12 cellular contexts compared by ENCODE assay signal in genomic region chr15:40252141-40252437, GRCh38. TPM values are rescaled to one million over a fixed set of nuclear protein-coding genes. Genes with fewer than 3 reads are reported as not detected.
DNase-seq lines count a peak whose midpoint lies in the region; TF ChIP-seq lines count a peak whose summit lies in the region.
"Had no signal": no experiment of that assay in that cellular context is flagged by ENCODE, and none has a peak within 500 bp of the region (broad histone marks: within the 10 kb centered on the region; RNA-seq: fewer than 3 reads in every experiment).

No MANE protein-coding gene starts in this region.

- DNase-seq in NCI-H748 (lab: John Stamatoyannopoulos, UW; ENCODE audit: unreplicated experiment) (peak; percentile 72), NCI-H748 treated with DMSO at 0.1 percent for 48 hours (lab: John Stamatoyannopoulos, UW) (no peak), endodermal cell (no peak), mesenchymal stem cell (no peak), tibial nerve (ENCODE audit: low spot score in 2 of 2) (no peak), HuH-7.5 (ENCODE audit: low spot score) (no peak), Ammon's horn (ENCODE audit: low spot score) (no peak), SIG-M5 (lab: John Stamatoyannopoulos, UW) (no peak)
- DNase-seq: NCI-H82 had no signal

- H3K36me3 Mint-ChIP-seq in endodermal cell (ENCODE audit: low read depth), result no peaks in the 10 kb centered on the region

- H3K27me3 ChIP-seq in endodermal cell (ENCODE audit: control insufficient read depth, insufficient read depth, low read length, poor library complexity, severe bottlenecking) (peaks cover 67% of the 10 kb centered on the region), mesenchymal stem cell (ENCODE audit: control insufficient read depth in 1 of 2, insufficient read depth in 1 of 2, low read length in 2 of 2) (peaks cover 0 to 75% of the 10 kb centered on the region in 2 experiments), tibial nerve (peaks cover 0 to 34% of the 10 kb centered on the region in 2 donors)

- peaks cover 1% of the 10 kb centered on the region for H3K79me1 ChIP-seq in mesenchymal stem cell (replicated peaks; ENCODE audit: low read length, poor library complexity, severe bottlenecking)

- no peak overlapping the region for H2BK12ac ChIP-seq in mesenchymal stem cell (ENCODE audit: low read length in 2 of 2)

- H2AFZ ChIP-seq in mesenchymal stem cell (ENCODE audit: low read depth, low read length), result no peak overlapping the region

- peak overlapping the region; percentile 64 for H3K4me3 Mint-ChIP-seq in endodermal cell
- H3K4me3 Mint-ChIP-seq: activated T-cell treated with anti-CD3 and anti-CD28 coated beads, Interleukin-2, amount 50 U/mL, for 24 hours had no signal

- 64 to 72% methylated on average over 18 to 27 of the region's 27 CpGs for WGBS in endodermal cell (ENCODE audit: insufficient coverage in 1 of 2, insufficient read length in 1 of 2), 2 experiments
- WGBS in mesenchymal stem cell, result 28% methylated on average over 25 of the region's 27 CpGs
- 61 to 72% methylated on average over 14 to 16 of the region's 27 CpGs for WGBS in tibial nerve, 2 donors

- H4K8ac ChIP-seq in mesenchymal stem cell (ENCODE audit: low read length), result no peak overlapping the region

- no peak overlapping the region for H3K18ac ChIP-seq in mesenchymal stem cell (ENCODE audit: low read depth in 1 of 2, low read length in 2 of 2)

- H2AK5ac ChIP-seq in mesenchymal stem cell (ENCODE audit: low read length, severe bottlenecking), result no peak overlapping the region

- H3K36me3 ChIP-seq in endodermal cell (ENCODE audit: control insufficient read depth, insufficient read depth, low read length) (no peaks in the 10 kb centered on the region), mesenchymal stem cell (ENCODE audit: control insufficient read depth in 1 of 2, insufficient read depth in 2 of 2, low read depth in 1 of 2, low read length in 2 of 2) (no peaks in the 10 kb centered on the region), tibial nerve (no peaks in the 10 kb centered on the region)

- H2BK5ac ChIP-seq in mesenchymal stem cell (ENCODE audit: low read depth, low read length, poor library complexity, severe bottlenecking), result no peak overlapping the region

- no peak for TF ChIP-seq POLR2A in tibial nerve (IDR thresholded peaks at IDR 0.05)

- H3K4me2 ChIP-seq in mesenchymal stem cell (ENCODE audit: low read length, poor library complexity, severe bottlenecking), result peak overlapping the region; percentile 95

- no peak overlapping the region for H3K27ac ChIP-seq in endodermal cell (ENCODE audit: low read depth, low read length)
- H3K27ac ChIP-seq in mesenchymal stem cell (ENCODE audit: low read length, poor library complexity, severe bottlenecking), result no peak overlapping the region
- H3K27ac ChIP-seq in tibial nerve, result no peak overlapping the region

- H3K4ac ChIP-seq in mesenchymal stem cell (ENCODE audit: low read depth in 1 of 2, low read length in 2 of 2), result no peak overlapping the region

- H3K27me3 Mint-ChIP-seq in endodermal cell (ENCODE audit: insufficient read depth), result peaks cover 48% of the 10 kb centered on the region

- H3K4me1 Mint-ChIP-seq in endodermal cell, result peaks cover 8% of the 10 kb centered on the region

- H3K9me3 Mint-ChIP-seq in endodermal cell, result no peaks in the 10 kb centered on the region
- H3K9me3 Mint-ChIP-seq: activated T-cell treated with anti-CD3 and anti-CD28 coated beads, Interleukin-2, amount 50 U/mL, for 24 hours had no signal

- peak overlapping the region; percentile 11 for H2BK120ac ChIP-seq in mesenchymal stem cell (ENCODE audit: low read depth, low read length)

- no peak overlapping the region for H3K23ac ChIP-seq in mesenchymal stem cell (ENCODE audit: low read length in 2 of 2)

- TF ChIP-seq CTCF in endodermal cell (conservative IDR thresholded peaks at IDR 0.05) (no peak), tibial nerve (IDR thresholded peaks at IDR 0.05) (no peak)

- H3K9me3 ChIP-seq in endodermal cell (ENCODE audit: control insufficient read depth, low read length) (no peaks in the 10 kb centered on the region), mesenchymal stem cell (ENCODE audit: control insufficient read depth, low read length) (no peaks in the 10 kb centered on the region), tibial nerve (no peaks in the 10 kb centered on the region)
- H3K9me3 ChIP-seq: A549 had no signal

- no peak overlapping the region for H3K14ac ChIP-seq in mesenchymal stem cell (ENCODE audit: low read length in 2 of 2)

- TF ChIP-seq EP300 in tibial nerve (IDR thresholded peaks at IDR 0.05), result no peak

- no peaks in the 10 kb centered on the region for H3K4me1 ChIP-seq in endodermal cell (ENCODE audit: control insufficient read depth, insufficient read depth, low read length)
- H3K4me1 ChIP-seq in mesenchymal stem cell (ENCODE audit: control insufficient read depth, insufficient read depth, low read depth, low read length), result peaks cover 32% of the 10 kb centered on the region
- H3K4me1 ChIP-seq in tibial nerve, result peaks cover 0 to 21% (median 14%) of the 10 kb centered on the region in 4 donors
- H3K4me1 ChIP-seq: A549 had no signal

- no peak overlapping the region for H3K27ac Mint-ChIP-seq in endodermal cell
- H3K27ac Mint-ChIP-seq: activated T-cell treated with anti-CD3 and anti-CD28 coated beads, Interleukin-2, amount 50 U/mL, for 24 hours had no signal

- peak overlapping the region; percentile 54 for H2BK15ac ChIP-seq in mesenchymal stem cell (ENCODE audit: low read depth, poor library complexity, severe bottlenecking)

- no peak overlapping the region for H4K91ac ChIP-seq in mesenchymal stem cell (ENCODE audit: low read length)

- H3K9ac ChIP-seq in endodermal cell (ENCODE audit: extremely low read depth, low read length, poor library complexity, severe bottlenecking) (no peak overlapping the region), mesenchymal stem cell (ENCODE audit: low read length) (no peak overlapping the region)

- H3K4me3 ChIP-seq in endodermal cell (ENCODE audit: low read length) (peak overlapping the region; percentile 74), mesenchymal stem cell (ENCODE audit: insufficient read depth in 1 of 2, low read depth in 1 of 2, low read length in 2 of 2) (peak overlapping the region in 1 of 2 experiments; percentile 63), tibial nerve (peak overlapping the region in 3 of 4 donors; percentile 47 to 61 (median 50))

RNA-seq across cellular contexts. Expression of gene PAK6, which starts 13.2 kb away (rescaled TPM):
- total RNA-seq in endodermal cell (1 to 10 TPM; 7.7 to 9.1 TPM), tibial nerve (1 to 10 TPM in 1 of 4 donors, under 1 TPM in 1, not detected in 2; 0.84 to 2.0 TPM)
- polyA plus RNA-seq in endodermal cell (2013, experiment 1 of 2), result 0.96 TPM
- 0.29 TPM for polyA plus RNA-seq in endodermal cell (2013, experiment 2 of 2)
- polyA plus RNA-seq in mesenchymal stem cell (2013, experiment 1 of 2), result 0.18 TPM
- 0.10 TPM for polyA plus RNA-seq in mesenchymal stem cell (2013, experiment 2 of 2)

RNA-seq across cellular contexts. Expression of gene ANKRD63, which starts 30.8 kb away (rescaled TPM):
- total RNA-seq in endodermal cell, result not detected
- polyA plus RNA-seq in endodermal cell (2013, experiment 1 of 2), result 0.39 TPM
- polyA plus RNA-seq in endodermal cell (2013, experiment 2 of 2), result 0.33 TPM
- polyA plus RNA-seq in mesenchymal stem cell (2013, experiment 1 of 2), result not detected
- polyA plus RNA-seq in mesenchymal stem cell (2013, experiment 2 of 2), result not detected
- total RNA-seq in tibial nerve, result not detected
- total RNA-seq: subcutaneous adipose tissue had no signal

RNA-seq across cellular contexts. Expression of gene PLCB2, which starts 55.6 kb away (rescaled TPM):
- total RNA-seq in endodermal cell (1 to 10 TPM; 4.4 to 5.3 TPM), tibial nerve (10 to 100 TPM; 14.9 to 42.3 (median 17.0) TPM)
- 5.8 TPM for polyA plus RNA-seq in endodermal cell (2013, experiment 1 of 2)
- 5.2 TPM for polyA plus RNA-seq in endodermal cell (2013, experiment 2 of 2)
- 14.0 TPM for polyA plus RNA-seq in mesenchymal stem cell (2013, experiment 1 of 2)
- 13.9 TPM for polyA plus RNA-seq in mesenchymal stem cell (2013, experiment 2 of 2)
